In the genomic region with DNA sequence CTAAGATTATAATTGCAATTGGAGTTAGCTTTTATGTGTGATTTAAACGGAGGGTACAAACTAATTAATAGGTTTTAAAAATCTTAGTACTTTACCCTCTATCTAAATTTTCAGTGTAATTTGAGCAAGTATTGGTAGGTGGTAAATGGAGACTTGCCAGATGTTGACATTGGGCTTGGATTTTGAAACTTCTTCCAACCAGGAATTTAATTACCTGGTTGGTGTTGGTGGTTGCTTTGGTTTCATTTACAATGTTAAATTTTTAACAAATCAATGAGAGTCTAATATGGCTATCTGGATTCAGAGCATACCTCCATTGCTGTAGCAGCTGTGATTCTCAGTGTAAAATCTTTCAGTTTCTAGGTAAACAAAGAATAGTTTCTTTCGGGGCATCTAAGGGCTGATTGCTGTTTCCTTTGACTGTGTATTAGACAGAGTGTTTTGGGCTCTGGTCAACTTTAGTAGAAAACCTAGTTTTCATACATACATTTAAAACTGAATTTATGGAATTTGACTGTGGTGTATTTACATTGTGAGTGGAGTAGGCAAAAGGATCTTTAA, we compare ENCODE assay signal across 9 cellular contexts. TPM values are rescaled to one million over a fixed set of nuclear protein-coding genes. Genes with fewer than 3 reads are reported as not detected.
DNase-seq lines count a peak whose midpoint lies in the region; ATAC-seq and TF ChIP-seq lines count a peak whose summit lies in the region.
"Had no signal": no experiment of that assay in that cellular context is flagged by ENCODE, and none has a peak within 500 bp of the region (broad histone marks: within the 10 kb centered on the region; RNA-seq: fewer than 3 reads in every experiment).

No MANE protein-coding gene starts in this region.

- H3K27ac ChIP-seq in stomach = peak overlapping the region in 4 of 5 donors; percentile 91 to 95 (median 92)

- peaks cover 0 to 9% (median 8%) of the 10 kb centered on the region in 3 donors for H3K27me3 ChIP-seq in stomach

- TF ChIP-seq CTCF in fibroblast of pulmonary artery (IDR thresholded peaks at IDR 0.05; ENCODE audit: low read length, missing control alignments) (no peak), stomach (IDR thresholded peaks at IDR 0.05) (no peak)

- no peaks in the 10 kb centered on the region for H3K36me3 Mint-ChIP-seq in activated CD4-positive, alpha-beta T cell treated with anti-CD3 and anti-CD28 coated beads, Interleukin-2, amount 10 ng/mL, durations not matched to agents 24 days and 14 days (ENCODE audit: low read depth)
- H3K36me3 Mint-ChIP-seq: activated naive CD4-positive, alpha-beta T cell treated with anti-CD3 and anti-CD28 coated beads, Interleukin-2, amount 50 U/mL, for 24 hours had no signal

- peaks cover 61% of the 10 kb centered on the region for H3K27me3 Mint-ChIP-seq in activated CD4-positive, alpha-beta T cell treated with anti-CD3 and anti-CD28 coated beads, Interleukin-2, amount 10 ng/mL, durations not matched to agents 24 days and 14 days

- no peak overlapping the region for H3K4me3 Mint-ChIP-seq in activated CD4-positive, alpha-beta T cell treated with anti-CD3 and anti-CD28 coated beads, Interleukin-2, amount 10 ng/mL, durations not matched to agents 24 days and 14 days

- H3K4me1 ChIP-seq in stomach = peaks cover 7 to 72% (median 66%) of the 10 kb centered on the region in 4 donors

- H3K27ac Mint-ChIP-seq in activated CD4-positive, alpha-beta T cell treated with anti-CD3 and anti-CD28 coated beads, Interleukin-2, amount 10 ng/mL, durations not matched to agents 24 days and 14 days = no peak overlapping the region
- H3K27ac Mint-ChIP-seq: activated naive CD4-positive, alpha-beta T cell treated with anti-CD3 and anti-CD28 coated beads, Interleukin-2, amount 50 U/mL, for 24 hours had no signal

- intact Hi-C loops in stomach (cut with DNase I; ENCODE audit: low total_unique reads) = no loop called here
- intact Hi-C loops in activated CD4-positive, alpha-beta T cell treated with anti-CD3 and anti-CD28 coated beads, Interleukin-2, amount 10 ng/mL, durations not matched to agents 24 days and 14 days (cut with micrococcal nuclease) = loop anchor here (1.0 kb wide), 2 partner anchors 35 to 36 kb away; no protein-coding TSS in a partner anchor

- H3K4me3 ChIP-seq in fibroblast of pulmonary artery (replicated peaks; ENCODE audit: low read depth, low read length) (peak overlapping the region; percentile 71), stomach (peak overlapping the region; percentile 73 to 90 (median 79))

- DNase-seq in fibroblast of pulmonary artery (ENCODE audit: low read depth) (no peak), stomach (no peak), GDM1 (lab: John Stamatoyannopoulos, UW) (no peak), NCI-H1092 treated with DMSO at 0.1 percent for 48 hours (lab: John Stamatoyannopoulos, UW) (no peak)
- DNase-seq in activated CD4-positive, alpha-beta T cell treated with anti-CD3 and anti-CD28 coated beads, Interleukin-2, amount 10 ng/mL, durations not matched to agents 24 days and 14 days = no peak
- DNase-seq: Karpas-422 had no signal

- peaks cover 12% of the 10 kb centered on the region for H3K4me1 Mint-ChIP-seq in activated CD4-positive, alpha-beta T cell treated with anti-CD3 and anti-CD28 coated beads, Interleukin-2, amount 10 ng/mL, durations not matched to agents 24 days and 14 days

- no peaks in the 10 kb centered on the region for H3K9me3 Mint-ChIP-seq in activated CD4-positive, alpha-beta T cell treated with anti-CD3 and anti-CD28 coated beads, Interleukin-2, amount 10 ng/mL, durations not matched to agents 24 days and 14 days
- H3K9me3 Mint-ChIP-seq: activated naive CD4-positive, alpha-beta T cell treated with anti-CD3 and anti-CD28 coated beads, Interleukin-2, amount 50 U/mL, for 24 hours had no signal

- ATAC-seq in GM21381 (IDR thresholded peaks at IDR 0.05; ENCODE audit: unreplicated experiment) (peak; percentile 47), HG03520 (IDR thresholded peaks at IDR 0.05; ENCODE audit: unreplicated experiment) (peak; percentile 47)

- no peak for TF ChIP-seq POLR2A in stomach (IDR thresholded peaks at IDR 0.05)

- WGBS in stomach, 5 donors = 19 to 26% (median 24%) methylated on average over 2 of the region's 2 CpGs

- H3K9me3 ChIP-seq in stomach = no peaks in the 10 kb centered on the region

- no peak for TF ChIP-seq EP300 in stomach (IDR thresholded peaks at IDR 0.05)

- H3K36me3 ChIP-seq in stomach = peaks cover 0 to 1% (median 0%) of the 10 kb centered on the region in 4 donors

RNA-seq across cellular contexts. Expression of a gene that starts 1.9 kb away (rescaled TPM):
- total RNA-seq in stomach = 10 to 100 TPM; 40.3 to 88.7 (median 63.0) TPM
- polyA plus RNA-seq in stomach = 10 to 100 TPM in 1 of 3 donors, 1 to 10 TPM in 2; 9.0 to 11.5 (median 9.4) TPM
- total RNA-seq in activated CD4-positive, alpha-beta T cell treated with anti-CD3 and anti-CD28 coated beads, Interleukin-2, amount 10 ng/mL, durations not matched to agents 24 days and 14 days = 2.2 and 3.6 TPM in 2 replicates
